In the genomic region with DNA sequence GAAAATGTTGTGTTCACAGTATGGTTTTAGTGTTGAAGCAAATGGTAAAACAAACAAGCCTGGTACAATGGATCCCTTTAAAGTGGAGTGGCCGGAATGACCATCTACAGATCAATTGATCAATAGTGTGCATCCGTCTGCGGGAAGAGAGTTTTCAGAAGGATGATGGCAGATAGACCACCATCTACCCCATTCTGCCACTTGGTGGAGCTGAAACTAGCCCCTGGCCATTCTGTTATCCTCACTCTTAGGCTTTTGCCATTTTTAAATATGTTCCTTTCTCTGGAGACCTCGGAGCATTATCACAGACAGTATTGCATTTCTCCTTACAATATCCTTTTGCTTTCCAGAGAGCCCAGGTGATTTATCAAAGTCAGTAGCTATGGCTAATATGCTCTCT, we compare ENCODE assay signal across 22 cellular contexts.
DNase-seq lines count a peak whose midpoint lies in the region; TF ChIP-seq lines count a peak whose summit lies in the region.
"Had no signal": no experiment of that assay in that cellular context is flagged by ENCODE, and none has a peak within 500 bp of the region (broad histone marks: within the 10 kb centered on the region; RNA-seq: fewer than 3 reads in every experiment).

No MANE protein-coding gene starts in this region.

- H3K27ac ChIP-seq in A673 (ENCODE audit: low read depth, low read length, poor library complexity, severe bottlenecking), result no peak overlapping the region
- H3K27ac ChIP-seq in OCI-LY3 (ENCODE audit: low read length), result no peak overlapping the region
- H3K27ac ChIP-seq in SJCRH30, result no peak overlapping the region
- H3K27ac ChIP-seq: PC-9 had no signal

- no peaks in the 10 kb centered on the region for H3K79me2 ChIP-seq in OCI-LY3 (ENCODE audit: low read length)

- intact Hi-C loops in A673 (cut with micrococcal nuclease; ENCODE audit: unreplicated experiment), result no loop called here

- no peaks in the 10 kb centered on the region for H4K20me1 ChIP-seq in OCI-LY3 (ENCODE audit: insufficient read depth, low read length)

- no peak overlapping the region; the same call in 1 of the 2 replicates for H2AFZ ChIP-seq in OCI-LY3 (ENCODE audit: low read depth, low read length)
- H2AFZ ChIP-seq: PC-9 had no signal

- H3K36me3 ChIP-seq in A673 (ENCODE audit: insufficient read depth, low read length, poor library complexity, severe bottlenecking) (no peaks in the 10 kb centered on the region), OCI-LY3 (replicated peaks; ENCODE audit: low read depth, low read length) (no peaks in the 10 kb centered on the region), SJCRH30 (no peaks in the 10 kb centered on the region)
- H3K36me3 ChIP-seq: HAP-1 had no signal

- H3K4me2 ChIP-seq in OCI-LY3 (ENCODE audit: low read length), result no peak overlapping the region
- H3K4me2 ChIP-seq: PC-9, smooth muscle cell had no signal

- H3K9me3 ChIP-seq in A673 (ENCODE audit: low read depth, low read length, poor library complexity, severe bottlenecking), result no peaks in the 10 kb centered on the region
- H3K9me3 ChIP-seq in OCI-LY3 (ENCODE audit: insufficient read depth, low read length), result no peaks in the 10 kb centered on the region
- H3K9me3 ChIP-seq in SJCRH30 (replicated peaks), result no peaks in the 10 kb centered on the region
- H3K9me3 ChIP-seq: HAP-1 had no signal

- no peak overlapping the region for H3K9ac ChIP-seq in OCI-LY3 (ENCODE audit: low read length)

- no peak overlapping the region for H3K4me3 ChIP-seq in A673 (ENCODE audit: low read depth, low read length, poor library complexity, severe bottlenecking)
- no peak overlapping the region for H3K4me3 ChIP-seq in OCI-LY3 (ENCODE audit: low read length)
- no peak overlapping the region for H3K4me3 ChIP-seq in fibroblast of the aortic adventitia (ENCODE audit: low read depth, low read length)
- H3K4me3 ChIP-seq in SJCRH30, result no peak overlapping the region
- H3K4me3 ChIP-seq: HAP-1, PC-9, smooth muscle cell had no signal

- no peaks in the 10 kb centered on the region for H3K27me3 ChIP-seq in A673 (replicated peaks; ENCODE audit: insufficient read depth, low read depth, low read length, poor library complexity)
- H3K27me3 ChIP-seq in OCI-LY3 (ENCODE audit: low read depth, low read length), result no peaks in the 10 kb centered on the region
- no peaks in the 10 kb centered on the region for H3K27me3 ChIP-seq in SJCRH30

- CTCF ChIA-PET in A673 (lab: Charles Lee), result interaction anchor here (0.8 to 1.0 kb wide), 2 partner anchors 11 to 56 kb away, joined by 4 read pairs; no protein-coding TSS in a partner anchor

- DNase-seq in A673 (ENCODE audit: low spot score) (no peak), DMS114 treated with DMSO at 0.1 percent for 48 hours (lab: John Stamatoyannopoulos, UW; ENCODE audit: unreplicated experiment) (peak; percentile 2), fibroblast of the aortic adventitia (ENCODE audit: low read depth) (no peak), globus pallidus (ENCODE audit: low spot score) (no peak), kidney glomerular epithelial cell (lab: John Stamatoyannopoulos, UW) (no peak), RKO (ENCODE audit: low spot score) (no peak), SJCRH30 (no peak)
- DNase-seq: activated CD4-positive, alpha-beta T cell treated with anti-CD3 and anti-CD28 coated beads for 36 hours; activated CD8-positive, alpha-beta memory T cell treated with anti-CD3 and anti-CD28 coated beads, Interleukin-2, amount 50 U/mL, for 4 hours; activated gamma-delta T cell; amniotic stem cell; Calu3; Karpas-422; left ventricle myocardium superior; NCI-H1436; NCI-H446 treated with DMSO at 0.1 percent for 48 hours; PC-9; posterior cingulate gyrus; T-helper 9 cell had no signal

- TF ChIP-seq CTCF in A673 (conservative IDR thresholded peaks at IDR 0.05; ENCODE audit: low read depth, low read length), result peak; percentile 32; the same call in 1 of the 2 replicates
- peak; percentile 63 for TF ChIP-seq CTCF in OCI-LY3 (IDR thresholded peaks at IDR 0.05; ENCODE audit: low read depth, low read length)
- peak; percentile 11 for TF ChIP-seq CTCF in fibroblast of the aortic adventitia (IDR thresholded peaks at IDR 0.05; ENCODE audit: insufficient read depth, low read length)

- H3K4me1 ChIP-seq in A673 (ENCODE audit: insufficient read depth, low read length, poor library complexity, severe bottlenecking), result no peaks in the 10 kb centered on the region
- H3K4me1 ChIP-seq in OCI-LY3 (ENCODE audit: low read length), result peaks cover 30% of the 10 kb centered on the region
- H3K4me1 ChIP-seq in SJCRH30, result no peaks in the 10 kb centered on the region
- H3K4me1 ChIP-seq: HAP-1 had no signal

- BruUV-seq in A673 (replicated peaks; lab: Mats Ljungman, UMichigan), result no TSS peak

- POLR2A ChIA-PET in A673 (lab: Charles Lee; ENCODE audit: low non-redundant PET), result no interaction called here

Comparison
In these comparisons a context has a peak if more than half of its experiments do, and no peak if none do; other contexts are left out.
1. CTCF ChIP-seq: peak in every context shown above with its lines; median percentile 63 in OCI-LY3; 32 in A673; 11 in fibroblast of the aortic adventitia.